1 cellular context compared by ENCODE assay signal in the genomic region with DNA sequence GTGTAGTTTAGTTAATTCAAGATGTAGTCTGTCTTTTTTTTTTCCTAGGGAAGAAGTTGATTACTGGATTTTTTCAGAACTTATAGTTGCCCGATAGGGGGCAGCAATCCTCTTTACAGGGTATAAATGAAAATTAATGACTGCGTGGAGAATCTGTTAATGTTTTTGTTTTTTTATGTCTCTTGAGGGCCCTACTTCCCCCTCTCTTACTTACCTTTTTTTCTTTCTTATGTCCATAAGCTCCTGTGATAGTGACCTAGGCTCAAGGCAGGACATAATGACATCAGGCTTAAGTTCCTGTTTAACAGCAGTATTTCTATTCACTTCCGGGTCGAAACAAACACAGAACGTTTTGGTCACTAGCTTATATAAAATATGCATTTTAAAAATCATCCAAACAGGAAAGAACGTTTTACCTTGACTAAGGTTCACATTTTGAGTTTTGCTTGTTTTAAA.
TF ChIP-seq lines count a peak whose summit lies in the region.

No MANE protein-coding gene starts in this region.

TF ChIP-seq in HCT116, 20 proteins besides CTCF, POLR2A, EP300 and RAD21 (continued from another document):
- TF ChIP-seq EZH2 (IDR thresholded peaks at IDR 0.05) (no peak), SIN3A (IDR thresholded peaks at IDR 0.05; ENCODE audit: low read depth) (no peak), TCF7L2 (IDR thresholded peaks at IDR 0.05; ENCODE audit: borderline replicate concordance, extremely low read depth, insufficient read depth, insufficient read length) (no peak), SP1 (IDR thresholded peaks at IDR 0.05; ENCODE audit: low read depth) (no peak), EZH2phosphoT487 (IDR thresholded peaks at IDR 0.05; ENCODE audit: borderline replicate concordance) (no peak), POLR2AphosphoS5 (IDR thresholded peaks at IDR 0.05; ENCODE audit: low read depth, low read length) (no peak), ZNF274 (IDR thresholded peaks at IDR 0.05; ENCODE audit: low read depth, low read length) (no peak), YY1 (IDR thresholded peaks at IDR 0.05; ENCODE audit: extremely low read depth, insufficient replicate concordance, low read depth, low read length) (no peak), FOSL1 (IDR thresholded peaks at IDR 0.05; ENCODE audit: low read depth) (no peak)
- TF ChIP-seq, protein P1, sequence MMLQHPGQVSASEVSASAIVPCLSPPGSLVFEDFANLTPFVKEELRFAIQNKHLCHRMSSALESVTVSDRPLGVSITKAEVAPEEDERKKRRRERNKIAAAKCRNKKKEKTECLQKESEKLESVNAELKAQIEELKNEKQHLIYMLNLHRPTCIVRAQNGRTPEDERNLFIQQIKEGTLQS (IDR thresholded peaks at IDR 0.05): no peak
- TF ChIP-seq, protein P2, sequence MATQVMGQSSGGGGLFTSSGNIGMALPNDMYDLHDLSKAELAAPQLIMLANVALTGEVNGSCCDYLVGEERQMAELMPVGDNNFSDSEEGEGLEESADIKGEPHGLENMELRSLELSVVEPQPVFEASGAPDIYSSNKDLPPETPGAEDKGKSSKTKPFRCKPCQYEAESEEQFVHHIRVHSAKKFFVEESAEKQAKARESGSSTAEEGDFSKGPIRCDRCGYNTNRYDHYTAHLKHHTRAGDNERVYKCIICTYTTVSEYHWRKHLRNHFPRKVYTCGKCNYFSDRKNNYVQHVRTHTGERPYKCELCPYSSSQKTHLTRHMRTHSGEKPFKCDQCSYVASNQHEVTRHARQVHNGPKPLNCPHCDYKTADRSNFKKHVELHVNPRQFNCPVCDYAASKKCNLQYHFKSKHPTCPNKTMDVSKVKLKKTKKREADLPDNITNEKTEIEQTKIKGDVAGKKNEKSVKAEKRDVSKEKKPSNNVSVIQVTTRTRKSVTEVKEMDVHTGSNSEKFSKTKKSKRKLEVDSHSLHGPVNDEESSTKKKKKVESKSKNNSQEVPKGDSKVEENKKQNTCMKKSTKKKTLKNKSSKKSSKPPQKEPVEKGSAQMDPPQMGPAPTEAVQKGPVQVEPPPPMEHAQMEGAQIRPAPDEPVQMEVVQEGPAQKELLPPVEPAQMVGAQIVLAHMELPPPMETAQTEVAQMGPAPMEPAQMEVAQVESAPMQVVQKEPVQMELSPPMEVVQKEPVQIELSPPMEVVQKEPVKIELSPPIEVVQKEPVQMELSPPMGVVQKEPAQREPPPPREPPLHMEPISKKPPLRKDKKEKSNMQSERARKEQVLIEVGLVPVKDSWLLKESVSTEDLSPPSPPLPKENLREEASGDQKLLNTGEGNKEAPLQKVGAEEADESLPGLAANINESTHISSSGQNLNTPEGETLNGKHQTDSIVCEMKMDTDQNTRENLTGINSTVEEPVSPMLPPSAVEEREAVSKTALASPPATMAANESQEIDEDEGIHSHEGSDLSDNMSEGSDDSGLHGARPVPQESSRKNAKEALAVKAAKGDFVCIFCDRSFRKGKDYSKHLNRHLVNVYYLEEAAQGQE (IDR thresholded peaks at IDR 0.05; ENCODE audit: low read depth): no peak
- TF ChIP-seq, protein P3, sequence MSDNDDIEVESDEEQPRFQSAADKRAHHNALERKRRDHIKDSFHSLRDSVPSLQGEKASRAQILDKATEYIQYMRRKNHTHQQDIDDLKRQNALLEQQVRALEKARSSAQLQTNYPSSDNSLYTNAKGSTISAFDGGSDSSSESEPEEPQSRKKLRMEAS (IDR thresholded peaks at IDR 0.05): no peak
TF ChIP-seq in HCT116: peak in this region for 0.
